In genomic region chr2:10448208-10448645, GRCh38 we compare ENCODE assay signal across 8 cellular contexts. TPM values are rescaled to one million over a fixed set of nuclear protein-coding genes. Genes with fewer than 3 reads are reported as not detected.
DNase-seq lines count a peak whose midpoint lies in the region; ATAC-seq and TF ChIP-seq lines count a peak whose summit lies in the region.

Gene ODC1, minus strand, starts transcription at chr2:10448327. Its CDS starts 3,295 bp downstream, at chr2:10445032.

- H3K36me3 ChIP-seq in A673 (ENCODE audit: insufficient read depth, low read length, poor library complexity, severe bottlenecking) = peaks cover 23% of the 10 kb centered on the region
- no peaks in the 10 kb centered on the region for H3K36me3 ChIP-seq in breast epithelium

- no peak for TF ChIP-seq POLR2A in breast epithelium (IDR thresholded peaks at IDR 0.05)

- no peaks in the 10 kb centered on the region for H3K27me3 ChIP-seq in A673 (replicated peaks; ENCODE audit: insufficient read depth, low read depth, low read length, poor library complexity)
- no peaks in the 10 kb centered on the region for H3K27me3 ChIP-seq in breast epithelium

- no peak for TF ChIP-seq CTCF in A673 (conservative IDR thresholded peaks at IDR 0.05; ENCODE audit: low read depth, low read length)
- TF ChIP-seq CTCF in VCaP (conservative IDR thresholded peaks at IDR 0.05) = no peak
- TF ChIP-seq CTCF in breast epithelium (IDR thresholded peaks at IDR 0.05) = no peak

- H3K4me1 ChIP-seq in A673 (ENCODE audit: insufficient read depth, low read length, poor library complexity, severe bottlenecking) (peaks cover 21% of the 10 kb centered on the region), breast epithelium (peaks cover 0 to 12% of the 10 kb centered on the region in 2 donors)

- POLR2A ChIA-PET in A673 (lab: Charles Lee; ENCODE audit: low non-redundant PET) = interaction anchor here (0.5 to 0.7 kb wide), 4 partner anchors 248 to 1369 kb away, joined by 3 to 7 read pairs (median 4); no protein-coding TSS in a partner anchor

- H3K27ac ChIP-seq in A673 (ENCODE audit: low read depth, low read length, poor library complexity, severe bottlenecking) = peak within 1 kb of the TSS; percentile 93
- H3K27ac ChIP-seq in VCaP = peak within 1 kb of the TSS; percentile 87
- peak within 1 kb of the TSS; percentile 85 to 96 for H3K27ac ChIP-seq in breast epithelium

- CTCF ChIA-PET in A673 (lab: Charles Lee) = no interaction called here

- ATAC-seq in GM18907 (IDR thresholded peaks at IDR 0.05; ENCODE audit: unreplicated experiment) = peak; percentile 62
- ATAC-seq in HG03139 (IDR thresholded peaks at IDR 0.05; ENCODE audit: unreplicated experiment) = peak; percentile 67

- no TSS peak for BruUV-seq in A673 (replicated peaks; lab: Mats Ljungman, UMichigan)

- H3K4me3 ChIP-seq in A673 (ENCODE audit: low read depth, low read length, poor library complexity, severe bottlenecking) (peak within 1 kb of the TSS; percentile 64), breast epithelium (peak within 1 kb of the TSS; percentile 62 to 88 (median 66))

- DNase-seq in A673 (ENCODE audit: low spot score) (peak; percentile 97), NCI-H2196 treated with DMSO at 0.1 percent for 48 hours (lab: John Stamatoyannopoulos, UW; ENCODE audit: unreplicated experiment) (peak; percentile 96), breast epithelium (ENCODE audit: low spot score in 2 of 2) (peak; percentile 82 to 84), inferior parietal cortex (ENCODE audit: extremely low spot score) (peak; percentile 82)
- DNase-seq in stimulated activated CD4-positive, alpha-beta T cell treated with anti-CD3 and anti-CD28 coated beads, Interleukin-12 subunit alpha, Interleukin-12 subunit beta, amount 100 ng/mL, for 24 hours (ENCODE audit: low read depth in 2 of 2) = peak; percentile 96 to 98

- intact Hi-C loops in A673 (cut with micrococcal nuclease; ENCODE audit: unreplicated experiment) (loop anchor here (5.0 kb wide), 1 partner anchor 219 kb away; no protein-coding TSS in a partner anchor), breast epithelium (cut with DNase I; ENCODE audit: low total_unique reads) (no loop called here)

- H3K9me3 ChIP-seq in A673 (ENCODE audit: low read depth, low read length, poor library complexity, severe bottlenecking) (no peaks in the 10 kb centered on the region), breast epithelium (no peaks in the 10 kb centered on the region)

RNA-seq across cellular contexts. Expression of gene ODC1, which starts in this region (rescaled TPM):
- total RNA-seq in A673 (2021) (221 and 269 TPM in 2 replicates), breast epithelium (10 to 100 TPM; 39.8 to 68.8 (median 60.3) TPM)

Comparison
In these comparisons a context has a peak if more than half of its experiments do, and no peak if none do; other contexts are left out.
1. Peak in every context shown above with its lines: DNase-seq, ATAC-seq, H3K4me3 ChIP-seq and H3K27ac ChIP-seq.